In the genomic region with DNA sequence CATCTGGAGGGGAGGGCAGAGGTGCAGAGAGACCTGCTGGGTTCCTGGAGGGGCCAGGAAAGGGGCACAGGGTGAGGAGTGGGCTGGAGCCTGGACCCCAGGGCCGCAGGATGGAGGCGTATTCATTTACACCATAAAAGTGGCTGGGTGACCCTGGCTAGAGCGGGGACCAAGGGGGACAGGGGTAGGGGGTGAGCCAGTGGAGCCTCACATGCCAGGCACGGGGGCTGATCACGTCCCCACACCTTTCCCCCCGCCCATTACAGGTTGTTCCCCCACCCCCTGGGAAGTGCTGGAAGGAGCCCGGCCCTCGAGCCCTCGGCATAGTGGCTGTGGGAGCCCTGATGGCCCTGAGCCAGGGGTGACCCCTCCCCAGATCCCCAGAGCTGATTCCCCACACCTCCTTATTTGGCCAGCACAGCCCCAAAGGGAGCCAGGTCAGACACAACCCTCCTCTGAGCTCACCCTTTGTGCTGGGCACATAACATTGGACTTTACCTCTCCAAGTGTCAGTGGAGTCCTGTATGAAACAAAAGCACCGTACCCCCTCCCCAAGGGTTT, we compare ENCODE assay signal across 2 cellular contexts.
TF ChIP-seq lines count a peak whose summit lies in the region.

No MANE protein-coding gene starts in this region.

TF ChIP-seq in A549, 52 proteins besides CTCF, POLR2A, EP300 and RAD21:
- TF ChIP-seq, protein P1, sequence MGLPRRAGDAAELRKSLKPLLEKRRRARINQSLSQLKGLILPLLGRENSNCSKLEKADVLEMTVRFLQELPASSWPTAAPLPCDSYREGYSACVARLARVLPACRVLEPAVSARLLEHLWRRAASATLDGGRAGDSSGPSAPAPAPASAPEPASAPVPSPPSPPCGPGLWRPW (IDR thresholded peaks at IDR 0.05) = no peak
- no peak for TF ChIP-seq GATA3 (IDR thresholded peaks at IDR 0.05; ENCODE audit: borderline replicate concordance)
- no peak for TF ChIP-seq JUN (IDR thresholded peaks at IDR 0.05)
- TF ChIP-seq BHLHE40 (IDR thresholded peaks at IDR 0.05; ENCODE audit: low read depth, low read length) = no peak
- no peak for TF ChIP-seq ESRRA (IDR thresholded peaks at IDR 0.05; ENCODE audit: borderline replicate concordance, low read length)
- TF ChIP-seq, protein P2, sequence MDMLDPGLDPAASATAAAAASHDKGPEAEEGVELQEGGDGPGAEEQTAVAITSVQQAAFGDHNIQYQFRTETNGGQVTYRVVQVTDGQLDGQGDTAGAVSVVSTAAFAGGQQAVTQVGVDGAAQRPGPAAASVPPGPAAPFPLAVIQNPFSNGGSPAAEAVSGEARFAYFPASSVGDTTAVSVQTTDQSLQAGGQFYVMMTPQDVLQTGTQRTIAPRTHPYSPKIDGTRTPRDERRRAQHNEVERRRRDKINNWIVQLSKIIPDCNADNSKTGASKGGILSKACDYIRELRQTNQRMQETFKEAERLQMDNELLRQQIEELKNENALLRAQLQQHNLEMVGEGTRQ (IDR thresholded peaks at IDR 0.05) = no peak
- TF ChIP-seq HEYL (CRISPR knock-in tag; IDR thresholded peaks at IDR 0.05) = no peak
- no peak for TF ChIP-seq NR3C1 (IDR thresholded peaks at IDR 0.05)
- TF ChIP-seq ZSCAN20 (CRISPR knock-in tag; IDR thresholded peaks at IDR 0.05) = no peak
- TF ChIP-seq CHD4 (IDR thresholded peaks at IDR 0.05; ENCODE audit: borderline replicate concordance) = no peak
- TF ChIP-seq, protein P3, sequence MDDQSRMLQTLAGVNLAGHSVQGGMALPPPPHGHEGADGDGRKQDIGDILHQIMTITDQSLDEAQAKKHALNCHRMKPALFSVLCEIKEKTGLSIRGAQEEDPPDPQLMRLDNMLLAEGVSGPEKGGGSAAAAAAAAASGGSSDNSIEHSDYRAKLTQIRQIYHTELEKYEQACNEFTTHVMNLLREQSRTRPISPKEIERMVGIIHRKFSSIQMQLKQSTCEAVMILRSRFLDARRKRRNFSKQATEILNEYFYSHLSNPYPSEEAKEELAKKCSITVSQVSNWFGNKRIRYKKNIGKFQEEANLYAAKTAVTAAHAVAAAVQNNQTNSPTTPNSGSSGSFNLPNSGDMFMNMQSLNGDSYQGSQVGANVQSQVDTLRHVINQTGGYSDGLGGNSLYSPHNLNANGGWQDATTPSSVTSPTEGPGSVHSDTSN (IDR thresholded peaks at IDR 0.05) = no peak
- TF ChIP-seq ZC3H11A (IDR thresholded peaks at IDR 0.05) = no peak

TF ChIP-seq in GM23338, 12 proteins besides CTCF, POLR2A, EP300 and RAD21 (continued from another document):
- TF ChIP-seq, protein P4, sequence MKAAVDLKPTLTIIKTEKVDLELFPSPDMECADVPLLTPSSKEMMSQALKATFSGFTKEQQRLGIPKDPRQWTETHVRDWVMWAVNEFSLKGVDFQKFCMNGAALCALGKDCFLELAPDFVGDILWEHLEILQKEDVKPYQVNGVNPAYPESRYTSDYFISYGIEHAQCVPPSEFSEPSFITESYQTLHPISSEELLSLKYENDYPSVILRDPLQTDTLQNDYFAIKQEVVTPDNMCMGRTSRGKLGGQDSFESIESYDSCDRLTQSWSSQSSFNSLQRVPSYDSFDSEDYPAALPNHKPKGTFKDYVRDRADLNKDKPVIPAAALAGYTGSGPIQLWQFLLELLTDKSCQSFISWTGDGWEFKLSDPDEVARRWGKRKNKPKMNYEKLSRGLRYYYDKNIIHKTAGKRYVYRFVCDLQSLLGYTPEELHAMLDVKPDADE (IDR thresholded peaks at IDR 0.05) = no peak
- no peak for TF ChIP-seq ZNF331 (CRISPR knock-in tag; IDR thresholded peaks at IDR 0.05; ENCODE audit: low read depth)
